ENCODE assay signal across 1 cellular context in the genomic region with DNA sequence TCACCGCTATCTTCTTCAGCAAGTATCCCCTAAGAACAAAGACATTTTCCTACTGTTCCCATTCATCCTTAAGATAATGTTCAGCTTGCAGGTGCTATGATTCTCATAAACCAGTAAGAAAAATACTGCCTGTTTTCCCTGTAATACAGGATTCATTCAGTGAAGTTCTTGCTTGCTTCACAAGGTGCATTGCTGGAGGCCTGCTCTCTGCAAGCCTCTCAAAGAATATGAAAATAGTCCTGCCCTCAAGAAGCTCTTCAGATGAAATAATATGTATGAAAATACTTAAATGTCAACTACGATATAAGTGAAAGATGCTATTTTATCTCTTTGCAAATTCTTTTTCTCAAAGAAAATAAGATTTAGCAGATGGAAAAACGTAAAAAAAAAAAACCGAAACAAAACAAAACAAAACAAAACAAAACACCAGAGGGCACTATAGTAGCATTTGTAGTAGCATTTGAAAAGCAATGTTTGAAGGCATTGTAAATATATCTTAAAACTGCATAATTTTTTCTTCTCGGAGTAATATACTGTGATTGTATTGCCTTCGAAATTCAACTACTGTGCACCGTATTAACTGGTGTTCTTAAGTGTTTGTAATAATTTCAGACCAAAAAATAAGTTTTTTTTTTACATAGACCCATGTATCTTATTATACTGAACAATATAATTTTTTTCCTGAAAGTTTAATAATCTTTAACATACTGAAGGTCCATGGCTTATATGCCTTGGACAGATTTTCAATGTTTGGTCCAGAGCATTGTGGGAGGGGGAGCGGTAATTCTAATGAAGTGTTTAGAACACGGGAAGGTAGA.
TF ChIP-seq lines count a peak whose summit lies in the region.

No MANE protein-coding gene starts in this region.

TF ChIP-seq in liver, 16 proteins besides CTCF, POLR2A, EP300 and RAD21 (continued from another document):
- TF ChIP-seq FOXA2 (IDR thresholded peaks at IDR 0.05) (no peak), JUND (IDR thresholded peaks at IDR 0.05) (no peak), SP1 (IDR thresholded peaks at IDR 0.05) (no peak), HNF4G (IDR thresholded peaks at IDR 0.05) (no peak)
- TF ChIP-seq, protein P1, sequence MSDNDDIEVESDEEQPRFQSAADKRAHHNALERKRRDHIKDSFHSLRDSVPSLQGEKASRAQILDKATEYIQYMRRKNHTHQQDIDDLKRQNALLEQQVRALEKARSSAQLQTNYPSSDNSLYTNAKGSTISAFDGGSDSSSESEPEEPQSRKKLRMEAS (IDR thresholded peaks at IDR 0.05), result no peak
